13 cellular contexts compared by ENCODE assay signal in the genomic region with DNA sequence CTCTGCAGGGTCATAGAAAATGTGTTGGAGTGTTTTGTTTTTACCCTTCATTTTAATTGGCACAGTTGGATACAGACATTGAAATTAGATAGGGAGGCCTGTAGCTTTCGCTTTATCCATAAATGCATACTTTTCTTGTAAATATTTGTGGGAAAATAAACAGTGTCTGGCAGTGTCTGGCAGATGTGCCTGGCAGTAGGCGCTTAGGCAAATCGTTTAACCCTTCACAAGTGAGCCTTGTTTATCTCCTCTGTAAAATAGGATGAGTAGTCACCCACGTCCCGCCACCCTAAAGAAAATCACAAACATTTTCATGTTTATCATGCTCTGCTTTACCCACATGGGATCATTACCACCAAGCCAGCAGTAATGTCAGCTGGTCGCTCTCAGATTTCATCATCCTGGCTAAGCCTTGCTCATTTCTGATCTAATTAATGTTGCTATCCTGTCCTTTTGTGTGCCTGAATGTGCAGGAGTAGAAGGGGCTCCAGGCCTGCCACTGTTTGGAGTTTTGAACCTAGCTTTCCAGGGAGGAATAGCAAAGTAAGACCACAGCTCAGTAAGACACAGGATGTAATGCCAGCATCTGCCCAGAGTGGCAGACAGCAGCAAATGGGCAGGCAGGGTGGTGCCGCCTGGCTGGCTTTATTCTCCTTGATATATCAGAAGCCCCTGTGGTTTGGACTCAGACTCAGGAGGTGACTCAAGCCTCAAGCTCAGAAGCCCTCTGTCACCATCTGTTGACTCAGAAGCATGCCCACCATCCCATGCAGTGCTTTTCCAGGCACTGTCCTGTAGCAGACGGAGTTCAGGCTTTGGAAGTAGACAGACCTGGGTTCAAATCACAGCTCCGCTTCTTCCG.
DNase-seq lines count a peak whose midpoint lies in the region; ATAC-seq and TF ChIP-seq lines count a peak whose summit lies in the region.
"Had no signal": no experiment of that assay in that cellular context is flagged by ENCODE, and none has a peak within 500 bp of the region (broad histone marks: within the 10 kb centered on the region; RNA-seq: fewer than 3 reads in every experiment).

No MANE protein-coding gene starts in this region.

- no peaks in the 10 kb centered on the region for H3K9me3 Mint-ChIP-seq in chondrocyte (ENCODE audit: low read depth)
- H3K9me3 Mint-ChIP-seq: endodermal cell had no signal

- POLR2A ChIA-PET in SK-N-SH (lab: Yijun Ruan, JAX): no interaction called here

- peaks cover 3 to 15% of the 10 kb centered on the region in 2 experiments for H3K36me3 ChIP-seq in SK-N-SH (replicated peaks in 1 of 2; ENCODE audit: control insufficient read depth in 1 of 2, insufficient read depth in 2 of 2, low read length in 1 of 2)

- no peaks in the 10 kb centered on the region for H3K79me2 ChIP-seq in SK-N-SH (ENCODE audit: insufficient read depth)

- no peaks in the 10 kb centered on the region for H3F3A ChIP-seq in SK-N-SH (replicated peaks; ENCODE audit: insufficient read depth)

- H3K4me1 ChIP-seq in SK-N-SH (ENCODE audit: control insufficient read depth in 1 of 2, insufficient read depth in 2 of 2, low read depth in 1 of 2, low read length in 1 of 2): peaks cover 7 to 19% of the 10 kb centered on the region in 2 experiments; a peak in 3 of 4 replicates

- H3K36me3 Mint-ChIP-seq in chondrocyte (ENCODE audit: low read depth): no peaks in the 10 kb centered on the region

- CTCF ChIA-PET in SK-N-SH (lab: Yijun Ruan, JAX): interaction anchor here (1.4 kb wide), 3 partner anchors 25 to 48 kb away, joined by 3 to 6 read pairs (median 4); no protein-coding TSS in a partner anchor

- H3K9ac ChIP-seq in SK-N-SH: no peak overlapping the region

- no peak overlapping the region for H3K4me3 Mint-ChIP-seq in chondrocyte (ENCODE audit: unreplicated experiment)
- H3K4me3 Mint-ChIP-seq: endodermal cell had no signal

- no peaks in the 10 kb centered on the region for H3K9me3 ChIP-seq in SK-N-SH
- H3K9me3 ChIP-seq: thoracic aorta had no signal

- H3K27ac ChIP-seq in SK-N-SH (ENCODE audit: low read depth in 2 of 2, low read length in 1 of 2) (peak overlapping the region in 1 of 2 experiments; percentile 65; a peak in 2 of 4 replicates), temporal lobe (ENCODE audit: low read depth, low read length) (peak overlapping the region; percentile 79)

- DNase-seq in NCI-H2081 (lab: John Stamatoyannopoulos, UW): peak; percentile 17 to 52
- no peak for DNase-seq in NCI-H2081 treated with DMSO at 0.1 percent for 48 hours (lab: John Stamatoyannopoulos, UW)
- peak; percentile 38 for DNase-seq in SK-N-SH
- peak; percentile 62 for DNase-seq in fibroblast of peridontal ligament (ENCODE audit: extremely low read depth)
- no peak for DNase-seq in chondrocyte (ENCODE audit: low spot score)
- DNase-seq: activated T-cell treated with anti-CD3 and anti-CD28 coated beads, Interleukin-2, amount 50 U/mL, for 48 hours; hippocampal formation had no signal

- H3K9me2 ChIP-seq in SK-N-SH: no peaks in the 10 kb centered on the region

- WGBS in SK-N-SH (ENCODE audit: low lambda C conversion rate): 88% methylated on average over 9 of the region's 10 CpGs

- no peak overlapping the region for H3K4me2 ChIP-seq in SK-N-SH

- no peaks in the 10 kb centered on the region for H4K20me1 ChIP-seq in SK-N-SH (ENCODE audit: insufficient read depth)

- TF ChIP-seq CTCF in SK-N-SH (IDR thresholded peaks at IDR 0.05) (no peak), chondrocyte (IDR thresholded peaks at IDR 0.05) (no peak)

- H3K27ac Mint-ChIP-seq in chondrocyte (ENCODE audit: unreplicated experiment): no peak overlapping the region
- H3K27ac Mint-ChIP-seq: endodermal cell had no signal

- TF ChIP-seq RAD21 in SK-N-SH (IDR thresholded peaks at IDR 0.05; ENCODE audit: low read length): peak; percentile 31

- H3K4me1 Mint-ChIP-seq in chondrocyte (ENCODE audit: low read depth): no peaks in the 10 kb centered on the region

- H3K4me3 ChIP-seq in SK-N-SH (ENCODE audit: low read depth in 2 of 2, low read length in 1 of 2): no peak overlapping the region
- H3K4me3 ChIP-seq: lung, thoracic aorta had no signal

- H3K27me3 ChIP-seq in SK-N-SH (ENCODE audit: insufficient read depth): no peaks in the 10 kb centered on the region

- ATAC-seq in HG03139 (IDR thresholded peaks at IDR 0.05; ENCODE audit: unreplicated experiment): no peak
- ATAC-seq in HG03342 (IDR thresholded peaks at IDR 0.05; ENCODE audit: unreplicated experiment): no peak

- H2AFZ ChIP-seq in SK-N-SH (ENCODE audit: low read depth): no peak overlapping the region

- TF ChIP-seq EP300 in SK-N-SH (IDR thresholded peaks at IDR 0.05; ENCODE audit: borderline replicate concordance in 1 of 2, low read depth in 1 of 2, low read length in 1 of 2): no peak

- H3K27me3 Mint-ChIP-seq in chondrocyte (ENCODE audit: low read depth): no peaks in the 10 kb centered on the region

TF ChIP-seq in SK-N-SH, 30 proteins besides CTCF, POLR2A, EP300 and RAD21:
- TF ChIP-seq RFX5 (IDR thresholded peaks at IDR 0.05; ENCODE audit: low read length) (no peak), FOXM1 (IDR thresholded peaks at IDR 0.05; ENCODE audit: low read depth) (no peak), JUND (IDR thresholded peaks at IDR 0.05) (no peak), FOXJ3 (CRISPR knock-in tag; IDR thresholded peaks at IDR 0.05) (no peak), PBX3 (IDR thresholded peaks at IDR 0.05) (no peak), FOSL2 (IDR thresholded peaks at IDR 0.05; ENCODE audit: borderline replicate concordance, low read depth) (no peak), RXRA (IDR thresholded peaks at IDR 0.05; ENCODE audit: borderline replicate concordance, low read depth) (no peak), POLR2AphosphoS5 (IDR thresholded peaks at IDR 0.05; ENCODE audit: low read depth, low read length) (no peak), NRF1 (IDR thresholded peaks at IDR 0.05; ENCODE audit: low read depth, low read length) (no peak)
- TF ChIP-seq, protein P1, sequence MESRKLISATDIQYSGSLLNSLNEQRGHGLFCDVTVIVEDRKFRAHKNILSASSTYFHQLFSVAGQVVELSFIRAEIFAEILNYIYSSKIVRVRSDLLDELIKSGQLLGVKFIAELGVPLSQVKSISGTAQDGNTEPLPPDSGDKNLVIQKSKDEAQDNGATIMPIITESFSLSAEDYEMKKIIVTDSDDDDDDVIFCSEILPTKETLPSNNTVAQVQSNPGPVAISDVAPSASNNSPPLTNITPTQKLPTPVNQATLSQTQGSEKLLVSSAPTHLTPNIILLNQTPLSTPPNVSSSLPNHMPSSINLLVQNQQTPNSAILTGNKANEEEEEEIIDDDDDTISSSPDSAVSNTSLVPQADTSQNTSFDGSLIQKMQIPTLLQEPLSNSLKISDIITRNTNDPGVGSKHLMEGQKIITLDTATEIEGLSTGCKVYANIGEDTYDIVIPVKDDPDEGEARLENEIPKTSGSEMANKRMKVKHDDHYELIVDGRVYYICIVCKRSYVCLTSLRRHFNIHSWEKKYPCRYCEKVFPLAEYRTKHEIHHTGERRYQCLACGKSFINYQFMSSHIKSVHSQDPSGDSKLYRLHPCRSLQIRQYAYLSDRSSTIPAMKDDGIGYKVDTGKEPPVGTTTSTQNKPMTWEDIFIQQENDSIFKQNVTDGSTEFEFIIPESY (IDR thresholded peaks at IDR 0.05; ENCODE audit: borderline replicate concordance, low read depth): no peak

Comparison
In these comparisons a context has a peak if more than half of its experiments do, and no peak if none do; other contexts are left out.
1. DNase-seq: peak in NCI-H2081 (2 of 2), SK-N-SH (single experiment) and fibroblast of peridontal ligament (single experiment); none in NCI-H2081 treated with DMSO at 0.1 percent for 48 hours (single experiment) and chondrocyte (single experiment).